In genomic region chr21:44702973-44703730, GRCh38 we compare ENCODE assay signal across 1 cellular context.
TF ChIP-seq lines count a peak whose summit lies in the region.

No MANE protein-coding gene starts in this region.

TF ChIP-seq in HepG2, 621 proteins besides CTCF, POLR2A, EP300 and RAD21 (continued from another document):
- TF ChIP-seq DZIP1 (CRISPR knock-in tag; IDR thresholded peaks at IDR 0.05) = no peak
- TF ChIP-seq HIVEP1 (CRISPR knock-in tag; IDR thresholded peaks at IDR 0.05) = no peak
- TF ChIP-seq IRF2 (CRISPR knock-in tag; IDR thresholded peaks at IDR 0.05) = no peak
- TF ChIP-seq KLF6 (CRISPR knock-in tag; IDR thresholded peaks at IDR 0.05) = peak; percentile 76; the same call in 1 of the 2 replicates
- TF ChIP-seq ZNF10 (CRISPR knock-in tag; IDR thresholded peaks at IDR 0.05; ENCODE audit: borderline replicate concordance, low read depth) = no peak
- no peak for TF ChIP-seq ZNF468 (CRISPR knock-in tag; IDR thresholded peaks at IDR 0.05)
- no peak for TF ChIP-seq ZNF569 (CRISPR knock-in tag; IDR thresholded peaks at IDR 0.05; ENCODE audit: borderline replicate concordance)
- TF ChIP-seq MYPOP (CRISPR knock-in tag; IDR thresholded peaks at IDR 0.05) = 0 out of 2 replicates have a peak, but pooled peaks have one; percentile 53
- TF ChIP-seq CBX1 (IDR thresholded peaks at IDR 0.05; ENCODE audit: low read depth) = no peak
- peak; percentile 55; the same call in 1 of the 2 replicates for TF ChIP-seq ZFP37 (CRISPR knock-in tag; IDR thresholded peaks at IDR 0.05; ENCODE audit: borderline replicate concordance)
- TF ChIP-seq ISL2 (CRISPR knock-in tag; IDR thresholded peaks at IDR 0.05) = no peak
- TF ChIP-seq SP2 (CRISPR knock-in tag; IDR thresholded peaks at IDR 0.05) = 0 out of 2 replicates have a peak, but pooled peaks have one; percentile 12
- no peak for TF ChIP-seq GLMP (CRISPR knock-in tag; IDR thresholded peaks at IDR 0.05; ENCODE audit: borderline replicate concordance)
- no peak for TF ChIP-seq ZNF850 (CRISPR knock-in tag; conservative IDR thresholded peaks at IDR 0.05)
- no peak for TF ChIP-seq HMG20B (CRISPR knock-in tag; conservative IDR thresholded peaks at IDR 0.05)
- peak; percentile 51 for TF ChIP-seq PAXIP1 (CRISPR knock-in tag; conservative IDR thresholded peaks at IDR 0.05)
- TF ChIP-seq ZNF580 (CRISPR knock-in tag; IDR thresholded peaks at IDR 0.05; ENCODE audit: borderline replicate concordance, low read depth) = peak; percentile 33; the same call in 1 of the 2 replicates
- no peak for TF ChIP-seq TRIM24 (CRISPR knock-in tag; IDR thresholded peaks at IDR 0.05)
- TF ChIP-seq NR1H2 (CRISPR knock-in tag; IDR thresholded peaks at IDR 0.05; ENCODE audit: borderline replicate concordance, low read depth) = no peak
- no peak for TF ChIP-seq ZSCAN22 (CRISPR knock-in tag; IDR thresholded peaks at IDR 0.05)
- TF ChIP-seq REST (IDR thresholded peaks at IDR 0.05; ENCODE audit: borderline replicate concordance in 1 of 2, low read depth in 1 of 2, low read length in 2 of 2) = no peak
- peak; percentile 54; the same call in 1 of the 2 replicates for TF ChIP-seq MXD3 (CRISPR knock-in tag; IDR thresholded peaks at IDR 0.05)
- TF ChIP-seq ZFP36L1 (CRISPR knock-in tag; IDR thresholded peaks at IDR 0.05) = peak; percentile 94; the same call in 1 of the 2 replicates
- TF ChIP-seq STAG1 (CRISPR knock-in tag; IDR thresholded peaks at IDR 0.05) = no peak
